In the genomic region with DNA sequence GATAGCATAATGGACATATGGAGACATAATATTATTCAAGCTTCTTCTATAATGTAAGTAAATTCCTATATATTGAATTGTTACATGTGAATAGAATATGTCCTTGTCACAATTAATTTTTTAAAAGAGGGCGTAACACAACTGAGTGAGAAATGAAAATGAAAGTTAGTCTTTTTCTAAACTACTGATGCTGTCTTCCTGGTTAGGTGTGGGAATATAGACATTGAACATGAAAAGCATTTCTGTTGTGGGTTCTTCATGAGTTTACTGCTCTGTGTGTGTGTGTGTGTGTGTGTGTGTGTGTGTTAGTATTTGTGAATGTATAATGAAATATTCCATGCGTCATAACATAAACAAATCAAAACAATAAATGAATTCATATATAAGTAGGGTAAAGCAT, we compare ENCODE assay signal across 33 cellular contexts. TPM values are rescaled to one million over a fixed set of nuclear protein-coding genes. Genes with fewer than 3 reads are reported as not detected.
"Had no signal": no experiment of that assay in that cellular context is flagged by ENCODE, and none has a peak within 500 bp of the region (broad histone marks: within the 10 kb centered on the region; RNA-seq: fewer than 3 reads in every experiment).

No MANE protein-coding gene starts in this region.

- DNase-seq: activated CD4-positive, alpha-beta memory T cell treated with anti-CD3 and anti-CD28 coated beads for 36 hours; activated CD4-positive, alpha-beta T cell treated with anti-CD3 and anti-CD28 coated beads for 36 hours; activated CD4-positive, alpha-beta T cell treated with anti-CD3 and anti-CD28 coated beads, Interleukin-2, amount 10 ng/mL, durations not matched to agents 24 days and 14 days; activated CD4-positive, CD25-positive, alpha-beta regulatory T cell; activated CD4-positive, CD25-positive, alpha-beta regulatory T cell treated with anti-CD3 and anti-CD28 coated beads, Interleukin-2, amount 50 U/mL, for 72 hours; activated CD8-positive, alpha-beta memory T cell treated with anti-CD3 and anti-CD28 coated beads, Interleukin-2, amount 10 ng/mL, durations not matched to agents 7 days and 5 days; activated CD8-positive, alpha-beta memory T cell treated with anti-CD3 and anti-CD28 coated beads, Interleukin-2, amount 50 U/mL, for 4 hours; activated CD8-positive, alpha-beta T cell treated with anti-CD3 and anti-CD28 coated beads, Interleukin-2, amount 10 ng/mL, durations not matched to agents 7 days and 5 days; activated gamma-delta T cell; activated naive CD4-positive, alpha-beta T cell; activated naive CD4-positive, alpha-beta T cell treated with anti-CD3 and anti-CD28 coated beads, Interleukin-2, amount 10 ng/mL, durations not matched to agents 7 days and 5 days; activated T-cell treated with anti-CD3 and anti-CD28 coated beads for 4 hours; activated T-cell treated with anti-CD3 and anti-CD28 coated beads, Interleukin-2, amount 50 U/mL, for 24 hours; activated T-cell treated with anti-CD3 and anti-CD28 coated beads, Interleukin-2, amount 50 U/mL, for 72 hours; adrenal gland; amygdala; aorta; body of pancreas; caudate nucleus; cortex of kidney; dermis blood vessel endothelial cell; effector CD4-positive, alpha-beta T cell; effector memory CD8-positive, alpha-beta T cell; erythroblast; foreskin keratinocyte; gastrocnemius medialis; glutamatergic neuron; heart left ventricle; T-helper 2 cell had no signal

- H3K4me3 ChIP-seq: adrenal gland, body of pancreas, esophagus muscularis mucosa, gastrocnemius medialis, heart left ventricle had no signal

- H3K27ac ChIP-seq: adrenal gland, body of pancreas, esophagus muscularis mucosa, foreskin keratinocyte, gastrocnemius medialis, heart left ventricle had no signal

- H3K27me3 ChIP-seq: adrenal gland, body of pancreas, esophagus muscularis mucosa, foreskin keratinocyte, gastrocnemius medialis, heart left ventricle had no signal

- H3K4me1 ChIP-seq: adrenal gland, body of pancreas, esophagus muscularis mucosa, foreskin keratinocyte, gastrocnemius medialis, heart left ventricle had no signal

- H3K4me3 Mint-ChIP-seq: activated CD4-positive, alpha-beta memory T cell treated with anti-CD3 and anti-CD28 coated beads for 36 hours; activated CD4-positive, alpha-beta T cell treated with anti-CD3 and anti-CD28 coated beads for 36 hours; activated CD4-positive, alpha-beta T cell treated with anti-CD3 and anti-CD28 coated beads, Interleukin-2, amount 10 ng/mL, durations not matched to agents 24 days and 14 days; activated CD8-positive, alpha-beta memory T cell treated with anti-CD3 and anti-CD28 coated beads, Interleukin-2, amount 10 ng/mL, durations not matched to agents 7 days and 5 days; activated CD8-positive, alpha-beta T cell treated with anti-CD3 and anti-CD28 coated beads, Interleukin-2, amount 10 ng/mL, durations not matched to agents 7 days and 5 days; activated naive CD4-positive, alpha-beta T cell treated with anti-CD3 and anti-CD28 coated beads, Interleukin-2, amount 10 ng/mL, durations not matched to agents 7 days and 5 days; activated T-cell treated with anti-CD3 and anti-CD28 coated beads, Interleukin-2, amount 50 U/mL, for 24 hours; activated T-cell treated with anti-CD3 and anti-CD28 coated beads, Interleukin-2, amount 50 U/mL, for 72 hours; effector memory CD8-positive, alpha-beta T cell had no signal

- H3K27ac Mint-ChIP-seq: activated CD4-positive, alpha-beta memory T cell treated with anti-CD3 and anti-CD28 coated beads for 36 hours; activated CD4-positive, alpha-beta T cell treated with anti-CD3 and anti-CD28 coated beads for 36 hours; activated CD4-positive, alpha-beta T cell treated with anti-CD3 and anti-CD28 coated beads, Interleukin-2, amount 10 ng/mL, durations not matched to agents 24 days and 14 days; activated CD8-positive, alpha-beta memory T cell treated with anti-CD3 and anti-CD28 coated beads, Interleukin-2, amount 10 ng/mL, durations not matched to agents 7 days and 5 days; activated CD8-positive, alpha-beta T cell treated with anti-CD3 and anti-CD28 coated beads, Interleukin-2, amount 10 ng/mL, durations not matched to agents 7 days and 5 days; activated naive CD4-positive, alpha-beta T cell treated with anti-CD3 and anti-CD28 coated beads, Interleukin-2, amount 10 ng/mL, durations not matched to agents 7 days and 5 days; activated naive CD4-positive, alpha-beta T cell treated with anti-CD3 and anti-CD28 coated beads, Interleukin-2, amount 50 U/mL, for 72 hours; activated T-cell treated with anti-CD3 and anti-CD28 coated beads, Interleukin-2, amount 50 U/mL, for 24 hours; activated T-cell treated with anti-CD3 and anti-CD28 coated beads, Interleukin-2, amount 50 U/mL, for 72 hours; effector memory CD8-positive, alpha-beta T cell had no signal

- H3K36me3 Mint-ChIP-seq: activated CD4-positive, alpha-beta memory T cell treated with anti-CD3 and anti-CD28 coated beads for 36 hours; activated CD8-positive, alpha-beta memory T cell treated with anti-CD3 and anti-CD28 coated beads, Interleukin-2, amount 10 ng/mL, durations not matched to agents 7 days and 5 days; activated naive CD4-positive, alpha-beta T cell treated with anti-CD3 and anti-CD28 coated beads, Interleukin-2, amount 10 ng/mL, durations not matched to agents 7 days and 5 days; activated naive CD4-positive, alpha-beta T cell treated with anti-CD3 and anti-CD28 coated beads, Interleukin-2, amount 50 U/mL, for 72 hours had no signal

- ATAC-seq: activated CD4-positive, alpha-beta T cell treated with anti-CD3 and anti-CD28 coated beads for 36 hours; activated CD8-positive, alpha-beta memory T cell treated with anti-CD3 and anti-CD28 coated beads, Interleukin-2, amount 10 ng/mL, durations not matched to agents 7 days and 5 days; activated CD8-positive, alpha-beta T cell treated with anti-CD3 and anti-CD28 coated beads, Interleukin-2, amount 10 ng/mL, durations not matched to agents 7 days and 5 days; activated naive CD4-positive, alpha-beta T cell treated with anti-CD3 and anti-CD28 coated beads, Interleukin-2, amount 50 U/mL, for 72 hours; activated T-cell treated with anti-CD3 and anti-CD28 coated beads, Interleukin-2, amount 50 U/mL, for 72 hours; body of pancreas; effector memory CD8-positive, alpha-beta T cell; foreskin keratinocyte; gastrocnemius medialis; heart left ventricle had no signal

- H3K27me3 Mint-ChIP-seq: activated CD4-positive, alpha-beta T cell treated with anti-CD3 and anti-CD28 coated beads for 36 hours; activated naive CD4-positive, alpha-beta T cell treated with anti-CD3 and anti-CD28 coated beads, Interleukin-2, amount 10 ng/mL, durations not matched to agents 7 days and 5 days had no signal

- H3K36me3 ChIP-seq: esophagus muscularis mucosa, gastrocnemius medialis, heart left ventricle had no signal

- H3K9me3 ChIP-seq: adrenal gland, body of pancreas, esophagus muscularis mucosa, gastrocnemius medialis, heart left ventricle had no signal

- H3K9me3 Mint-ChIP-seq: activated CD4-positive, alpha-beta memory T cell treated with anti-CD3 and anti-CD28 coated beads for 36 hours; activated CD4-positive, alpha-beta T cell treated with anti-CD3 and anti-CD28 coated beads, Interleukin-2, amount 10 ng/mL, durations not matched to agents 24 days and 14 days; activated naive CD4-positive, alpha-beta T cell treated with anti-CD3 and anti-CD28 coated beads, Interleukin-2, amount 10 ng/mL, durations not matched to agents 7 days and 5 days; activated naive CD4-positive, alpha-beta T cell treated with anti-CD3 and anti-CD28 coated beads, Interleukin-2, amount 50 U/mL, for 72 hours; activated T-cell treated with anti-CD3 and anti-CD28 coated beads, Interleukin-2, amount 50 U/mL, for 24 hours; activated T-cell treated with anti-CD3 and anti-CD28 coated beads, Interleukin-2, amount 50 U/mL, for 72 hours; effector memory CD8-positive, alpha-beta T cell had no signal

RNA-seq across cellular contexts. Expression of a gene that starts 40.5 kb away (rescaled TPM):
- total RNA-seq: activated CD4-positive, alpha-beta memory T cell treated with anti-CD3 and anti-CD28 coated beads for 36 hours; activated CD4-positive, alpha-beta T cell treated with anti-CD3 and anti-CD28 coated beads for 36 hours; activated CD4-positive, alpha-beta T cell treated with anti-CD3 and anti-CD28 coated beads, Interleukin-2, amount 10 ng/mL, durations not matched to agents 24 days and 14 days; activated CD8-positive, alpha-beta memory T cell treated with anti-CD3 and anti-CD28 coated beads for 36 hours; activated CD8-positive, alpha-beta memory T cell treated with anti-CD3 and anti-CD28 coated beads, Interleukin-2, amount 10 ng/mL, durations not matched to agents 7 days and 5 days; activated CD8-positive, alpha-beta T cell treated with anti-CD3 and anti-CD28 coated beads, Interleukin-2, amount 10 ng/mL, durations not matched to agents 7 days and 5 days; activated naive CD4-positive, alpha-beta T cell treated with anti-CD3 and anti-CD28 coated beads, Interleukin-2, amount 50 U/mL, for 72 hours; activated T-cell treated with anti-CD3 and anti-CD28 coated beads, Interleukin-2, amount 50 U/mL, for 72 hours; aorta; dermis blood vessel endothelial cell; esophagus muscularis mucosa; foreskin keratinocyte; gastrocnemius medialis; heart left ventricle; T-helper 1 cell treated with Interleukin-12 subunit alpha and Interleukin-12 subunit beta and Interleukin-4 antibody, amounts not matched to agents 30 ng/mL and 1 ng/mL, for 36 hours had no signal
- polyA plus RNA-seq: aorta, foreskin keratinocyte, heart left ventricle had no signal
